In the genomic region with DNA sequence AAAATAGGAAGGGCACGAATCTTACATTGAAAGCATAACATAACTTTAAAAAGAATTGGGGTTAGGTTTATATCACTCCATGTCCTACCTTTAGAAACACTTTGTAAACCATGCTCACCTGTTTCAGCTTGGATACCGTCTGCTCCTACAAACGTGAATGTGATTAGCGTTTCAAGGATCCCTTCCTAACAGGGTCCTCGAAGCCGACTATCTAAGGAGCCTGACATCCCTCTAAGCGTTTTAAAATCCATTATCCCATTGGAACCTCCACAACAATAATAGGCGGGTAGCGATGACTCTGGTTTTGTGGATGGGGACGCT, we compare ENCODE assay signal across 8 cellular contexts. TPM values are rescaled to one million over a fixed set of nuclear protein-coding genes. Genes with fewer than 3 reads are reported as not detected.
DNase-seq lines count a peak whose midpoint lies in the region; ATAC-seq and TF ChIP-seq lines count a peak whose summit lies in the region.

No MANE protein-coding gene starts in this region.

- peak overlapping the region; percentile 61 for H2BK5ac ChIP-seq in IMR-90 (ENCODE audit: low read depth, low read length, poor library complexity, severe bottlenecking)

- intact Hi-C loops in IMR-90 (cut with micrococcal nuclease) = loop anchor here (5.0 to 10.0 kb wide), 3 partner anchors 41 to 719 kb away; a partner anchor contains a TSS
- intact Hi-C loops in lower leg skin (cut with DNase I; ENCODE audit: low total_unique reads) = no loop called here
- intact Hi-C loops in PC-3 (cut with micrococcal nuclease) = no loop called here

- peak overlapping the region; percentile 95 for H2BK120ac ChIP-seq in IMR-90 (ENCODE audit: low read depth, low read length)

- H2AK5ac ChIP-seq in IMR-90 (ENCODE audit: low read depth, low read length) = peak overlapping the region; percentile 92

- no TSS peak for BruUV-seq in IMR-90 (replicated peaks; lab: Mats Ljungman, UMichigan)
- BruUV-seq in PC-3 (replicated peaks; lab: Mats Ljungman, UMichigan) = no TSS peak

- H4K20me1 ChIP-seq in IMR-90 (ENCODE audit: insufficient read depth, low read length) (no peaks in the 10 kb centered on the region), PC-3 (ENCODE audit: low read length) (no peaks in the 10 kb centered on the region)

- CTCF ChIA-PET in IMR-90 (lab: Yijun Ruan, JAX) (no interaction called here), PC-3 (lab: Charles Lee) (no interaction called here)

- peak overlapping the region; percentile 11 for H4K5ac ChIP-seq in IMR-90 (ENCODE audit: low read depth, low read length)

- H3K9me2 ChIP-seq in PC-3 (replicated peaks; ENCODE audit: low read length) = no peaks in the 10 kb centered on the region

- H3K27me3 ChIP-seq in IMR-90 (ENCODE audit: control insufficient read depth, insufficient read depth, low read length) = no peaks in the 10 kb centered on the region
- peaks cover 0 to 5% (median 0%) of the 10 kb centered on the region in 5 donors for H3K27me3 ChIP-seq in subcutaneous abdominal adipose tissue (ENCODE audit: control insufficient read depth in 5 of 5, insufficient read depth in 4 of 5, low read length in 5 of 5)
- H3K27me3 ChIP-seq in PC-3 (ENCODE audit: low read length) = no peaks in the 10 kb centered on the region

- H3K4me2 ChIP-seq in IMR-90 (ENCODE audit: low read depth, low read length) = peak overlapping the region; percentile 88
- no peak overlapping the region for H3K4me2 ChIP-seq in PC-3 (ENCODE audit: low read length)

- H3K36me3 ChIP-seq in IMR-90 (ENCODE audit: control insufficient read depth, insufficient read depth, low read length) = no peaks in the 10 kb centered on the region; the same call in none of the 2 replicates
- peaks cover 0 to 1% (median 0%) of the 10 kb centered on the region in 5 donors for H3K36me3 ChIP-seq in subcutaneous abdominal adipose tissue (ENCODE audit: control insufficient read depth in 5 of 5, insufficient read depth in 5 of 5, low read length in 5 of 5)
- H3K36me3 ChIP-seq in PC-3 (ENCODE audit: low read depth, low read length) = no peaks in the 10 kb centered on the region

- peak overlapping the region; percentile 73 for H3K23ac ChIP-seq in IMR-90 (ENCODE audit: low read depth, low read length)

- no peaks in the 10 kb centered on the region for H3K79me2 ChIP-seq in PC-3 (ENCODE audit: low read length)

- H2AFZ ChIP-seq in IMR-90 (replicated peaks; ENCODE audit: low read length, poor library complexity) (peak overlapping the region; percentile 95), PC-3 (ENCODE audit: low read length) (no peak overlapping the region)

- H3K18ac ChIP-seq in IMR-90 (ENCODE audit: low read depth, low read length) = peak overlapping the region; percentile 48

- H3K14ac ChIP-seq in IMR-90 (replicated peaks; ENCODE audit: low read depth, low read length) = peak overlapping the region; percentile 88

- H3K56ac ChIP-seq in IMR-90 (ENCODE audit: extremely low read depth, insufficient read depth, low read length) = peak overlapping the region; percentile 70

- no peak for TF ChIP-seq POLR2A in IMR-90 (IDR thresholded peaks at IDR 0.05; ENCODE audit: low read depth, low read length)
- TF ChIP-seq POLR2A in lower leg skin (IDR thresholded peaks at IDR 0.05) = no peak

- in situ Hi-C loops in IMR-90 (cut with MboI; ENCODE audit: low sequenced_read_pairs) = no loop called here

- dilution Hi-C loops in IMR-90 (cut with HindIII; ENCODE audit: low sequenced_read_pairs, unreplicated experiment) = no loop called here

- H3K4ac ChIP-seq in IMR-90 (ENCODE audit: low read depth, low read length) = peak overlapping the region; percentile 78

- no peaks in the 10 kb centered on the region for H3F3A ChIP-seq in PC-3 (ENCODE audit: low read length, unreplicated experiment)

- peak overlapping the region; percentile 85 for H3K27ac ChIP-seq in IMR-90 (ENCODE audit: insufficient read depth, low read length)
- peak overlapping the region; percentile 91 for H3K27ac ChIP-seq in subcutaneous abdominal adipose tissue (ENCODE audit: low read depth, low read length)
- no peak overlapping the region for H3K27ac ChIP-seq in PC-3 (ENCODE audit: low read length)

- ATAC-seq in IMR-90 (ENCODE audit: low read depth) = no peak
- no peak for ATAC-seq in PC-3
- ATAC-seq in HG02571 (IDR thresholded peaks at IDR 0.05; ENCODE audit: unreplicated experiment) = no peak

- H2BK15ac ChIP-seq in IMR-90 (ENCODE audit: low read depth, low read length) = peak overlapping the region; percentile 98

- H3K9me3 ChIP-seq in IMR-90 (ENCODE audit: control insufficient read depth, insufficient read depth, low read length) (no peaks in the 10 kb centered on the region), subcutaneous abdominal adipose tissue (ENCODE audit: control insufficient read depth in 5 of 5, low read length in 5 of 5) (no peaks in the 10 kb centered on the region), PC-3 (ENCODE audit: low read length) (no peaks in the 10 kb centered on the region)

- TF ChIP-seq CTCF in IMR-90 (conservative IDR thresholded peaks at IDR 0.05; ENCODE audit: low read depth, low read length) (no peak), lower leg skin (IDR thresholded peaks at IDR 0.05) (no peak), PC-3 (conservative IDR thresholded peaks at IDR 0.05; ENCODE audit: low read depth, low read length) (no peak)

- peaks cover 3 to 12% of the 10 kb centered on the region in 2 experiments; a peak in 2 of 4 replicates for H3K79me1 ChIP-seq in IMR-90 (ENCODE audit: low read depth in 1 of 2, low read length in 2 of 2)

- peak overlapping the region; percentile 67 to 70 for H4K8ac ChIP-seq in IMR-90 (ENCODE audit: low read depth in 2 of 2, low read length in 2 of 2)

- H4K91ac ChIP-seq in IMR-90 (ENCODE audit: insufficient read depth, low read depth, low read length) = peak overlapping the region; percentile 64

- no peak for TF ChIP-seq RAD21 in IMR-90 (IDR thresholded peaks at IDR 0.05; ENCODE audit: low read length)

- H2AK9ac ChIP-seq in IMR-90 (replicated peaks; ENCODE audit: low read depth, low read length, poor library complexity) = peak overlapping the region; percentile 50

- H3K4me3 ChIP-seq in IMR-90 (ENCODE audit: insufficient read depth, low read depth, low read length) = peak overlapping the region; percentile 51
- H3K4me3 ChIP-seq in lower leg skin (ENCODE audit: low read depth, poor library complexity, severe bottlenecking) = peak overlapping the region; percentile 27
- peak overlapping the region; percentile 77 to 89 (median 79) for H3K4me3 ChIP-seq in subcutaneous abdominal adipose tissue (ENCODE audit: low read depth in 1 of 5, low read length in 5 of 5)
- no peak overlapping the region for H3K4me3 ChIP-seq in PC-3 (ENCODE audit: low read length)

- no CpG with 5 or more reads among the region's 10 CpGs for WGBS in IMR-90 (ENCODE audit: extremely low coverage in 2 of 2, insufficient read length in 1 of 2), 2 experiments
- WGBS in lower leg skin, 2 donors = 20 to 22% methylated on average over 10 of the region's 10 CpGs

- POLR2A ChIA-PET in IMR-90 (lab: Charles Lee; ENCODE audit: unreplicated experiment) (no interaction called here), PC-3 (lab: Charles Lee; ENCODE audit: unreplicated experiment) (no interaction called here)

- peak overlapping the region; percentile 66 for H3K9ac ChIP-seq in IMR-90 (ENCODE audit: low read depth, low read length)
- peak overlapping the region in 4 of 5 donors; percentile 66 to 85 (median 78) for H3K9ac ChIP-seq in subcutaneous abdominal adipose tissue (ENCODE audit: low read length in 5 of 5)
- H3K9ac ChIP-seq in PC-3 (ENCODE audit: low read length) = no peak overlapping the region

- peaks cover 7% of the 10 kb centered on the region for H3K9me1 ChIP-seq in IMR-90 (ENCODE audit: insufficient read depth, low read length)

- H3K4me1 ChIP-seq in IMR-90 (ENCODE audit: control insufficient read depth, insufficient read depth, low read length) (peaks cover 15% of the 10 kb centered on the region), subcutaneous abdominal adipose tissue (ENCODE audit: control insufficient read depth in 5 of 5, insufficient read depth in 5 of 5, low read length in 5 of 5) (peaks cover 2 to 63% (median 34%) of the 10 kb centered on the region in 5 donors), PC-3 (ENCODE audit: insufficient read depth, low read length) (peaks cover 10% of the 10 kb centered on the region; the same call in 1 of the 2 replicates)

- peak overlapping the region; percentile 27 for H2BK20ac ChIP-seq in IMR-90 (ENCODE audit: low read depth, low read length)

- DNase-seq in IMR-90 (no peak), cerebellar cortex (ENCODE audit: low spot score) (peak; percentile 58), lower leg skin (ENCODE audit: low spot score in 2 of 2) (no peak), PC-3 (no peak), NCI-H1694 (lab: John Stamatoyannopoulos, UW) (no peak), cortex of kidney (lab: John Stamatoyannopoulos, UW) (no peak)

TF ChIP-seq in IMR-90, 13 proteins besides CTCF, POLR2A, EP300 and RAD21 (continues in another document):
- no peak for TF ChIP-seq MAFK (IDR thresholded peaks at IDR 0.05; ENCODE audit: low read depth, low read length)
- TF ChIP-seq MXI1 (IDR thresholded peaks at IDR 0.05; ENCODE audit: borderline replicate concordance, low read depth, low read length) = no peak
- TF ChIP-seq CEBPB (IDR thresholded peaks at IDR 0.05; ENCODE audit: low read depth, low read length) = no peak
- TF ChIP-seq NFE2L2 (IDR thresholded peaks at IDR 0.05; ENCODE audit: low read depth, low read length) = no peak
- no peak for TF ChIP-seq RCOR1 (IDR thresholded peaks at IDR 0.05; ENCODE audit: insufficient replicate concordance, low read length)
- TF ChIP-seq MAZ (IDR thresholded peaks at IDR 0.05; ENCODE audit: borderline replicate concordance, low read depth, low read length) = no peak
- TF ChIP-seq, protein P1, sequence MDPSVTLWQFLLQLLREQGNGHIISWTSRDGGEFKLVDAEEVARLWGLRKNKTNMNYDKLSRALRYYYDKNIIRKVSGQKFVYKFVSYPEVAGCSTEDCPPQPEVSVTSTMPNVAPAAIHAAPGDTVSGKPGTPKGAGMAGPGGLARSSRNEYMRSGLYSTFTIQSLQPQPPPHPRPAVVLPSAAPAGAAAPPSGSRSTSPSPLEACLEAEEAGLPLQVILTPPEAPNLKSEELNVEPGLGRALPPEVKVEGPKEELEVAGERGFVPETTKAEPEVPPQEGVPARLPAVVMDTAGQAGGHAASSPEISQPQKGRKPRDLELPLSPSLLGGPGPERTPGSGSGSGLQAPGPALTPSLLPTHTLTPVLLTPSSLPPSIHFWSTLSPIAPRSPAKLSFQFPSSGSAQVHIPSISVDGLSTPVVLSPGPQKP (IDR thresholded peaks at IDR 0.05; ENCODE audit: borderline replicate concordance, low read depth, low read length) = no peak

RNA-seq across cellular contexts. Expression of a gene that starts 1.0 kb away (rescaled TPM):
- 13.1 and 16.7 TPM in 2 replicates for total RNA-seq in IMR-90 (2012; rRNA removed)
- polyA plus RNA-seq in IMR-90 (2012; rRNA removed) = 3.8 and 4.8 TPM in 2 replicates
- polyA plus RNA-seq in IMR-90 (2012; cell fraction: cytosol; rRNA removed) = 2.1 and 2.8 TPM in 2 replicates
- polyA plus RNA-seq in IMR-90 (2012; cell fraction: nucleus; rRNA removed; ENCODE audit: low replicate concordance) = 2.7 and 10.2 TPM in 2 replicates
- total RNA-seq in lower leg skin = 10 to 100 TPM; 11.1 to 39.0 (median 14.7) TPM
- 0.04 and 0.17 TPM in 2 replicates for total RNA-seq in PC-3 (2014; rRNA removed)

Comparison
In these comparisons a context has a peak if more than half of its experiments do, and no peak if none do; other contexts are left out.
1. RNA of a gene that starts 1.0 kb away (total RNA-seq): 13.1 to 16.7 TPM in IMR-90 and 11.1 to 39.0 TPM in lower leg skin; 0.04 to 0.17 TPM in PC-3; every median in the first group is over 10 times any median in the second.